In the genomic region with DNA sequence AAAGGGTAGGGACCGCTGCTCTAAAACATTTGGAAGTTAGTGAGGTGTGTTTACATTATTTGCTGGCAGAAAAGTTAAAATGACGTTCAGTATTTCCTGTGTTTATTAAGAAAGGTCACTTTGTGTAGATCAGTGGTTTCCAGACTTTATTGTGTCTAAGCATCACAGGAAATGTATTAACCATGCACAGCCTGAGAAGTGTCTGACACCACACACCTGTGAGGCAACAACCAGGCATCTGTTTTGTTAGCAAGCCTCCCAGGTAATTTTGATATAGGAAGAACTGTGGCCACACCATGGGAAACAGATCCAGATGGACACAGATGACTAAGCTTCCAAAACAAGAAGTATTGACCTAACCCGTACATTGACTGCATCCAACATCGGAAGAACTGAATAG, we compare ENCODE assay signal across 1 cellular context.
TF ChIP-seq lines count a peak whose summit lies in the region.

No MANE protein-coding gene starts in this region.

TF ChIP-seq in IMR-90, 13 proteins besides CTCF, POLR2A, EP300 and RAD21:
- 0 out of 2 replicates have a peak, but pooled peaks have one; percentile 27 for TF ChIP-seq CEBPB (IDR thresholded peaks at IDR 0.05; ENCODE audit: low read depth, low read length)
- TF ChIP-seq FOS (IDR thresholded peaks at IDR 0.05; ENCODE audit: low read depth, low read length): 0 out of 2 replicates have a peak, but pooled peaks have one; percentile 3
- no peak for TF ChIP-seq MAFK (IDR thresholded peaks at IDR 0.05; ENCODE audit: low read depth, low read length)
